Comparison of ENCODE assay signal across 8 cellular contexts in the genomic region with DNA sequence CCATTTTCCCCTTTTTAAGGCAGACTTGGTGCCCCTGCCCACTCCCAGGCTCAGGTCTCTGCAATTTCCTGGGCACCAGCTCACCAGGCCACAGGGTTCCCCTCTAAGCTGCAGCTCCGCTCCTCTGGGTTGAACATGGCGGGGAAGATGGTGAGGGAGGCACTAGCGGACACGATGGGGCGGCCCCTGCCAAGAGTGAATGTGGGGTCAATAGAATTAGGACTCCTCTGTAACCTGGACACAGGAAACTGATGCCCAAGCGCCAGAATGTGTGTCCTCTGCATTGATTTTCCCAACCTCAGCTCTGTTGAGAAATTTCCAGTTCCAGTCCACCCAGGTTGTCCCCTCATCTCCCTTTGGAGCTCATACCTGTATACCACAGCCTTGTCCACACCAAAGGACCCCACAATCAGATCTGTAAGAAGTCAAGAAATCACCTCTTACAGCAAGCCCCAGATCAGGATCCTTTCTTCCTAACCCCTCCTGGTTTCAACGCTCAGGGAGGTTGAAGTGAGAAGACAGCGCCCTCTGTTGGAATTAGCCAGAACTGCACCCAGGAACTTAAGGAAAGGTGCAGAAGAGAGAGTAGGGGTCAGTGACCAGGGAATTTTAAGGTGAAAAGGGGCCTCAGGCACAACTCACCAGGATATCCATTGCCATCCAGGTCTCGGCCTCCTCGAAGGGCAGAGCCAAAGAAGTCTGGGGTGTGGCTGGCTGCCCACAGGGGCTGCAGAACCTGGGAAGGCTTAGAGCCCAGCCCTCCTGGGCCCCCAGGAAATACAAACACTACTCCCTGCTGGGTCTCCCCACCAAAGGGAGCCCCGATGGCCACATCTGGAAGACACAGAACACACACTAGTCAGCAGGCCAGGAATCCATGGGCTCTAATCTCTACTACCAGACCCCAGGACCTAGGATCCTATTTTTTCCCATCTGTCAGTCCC. TPM values are rescaled to one million over a fixed set of nuclear protein-coding genes. Genes with fewer than 3 reads are reported as not detected.
A peak's percentile ranks its signal among the peaks of the same experiment; 100 is the strongest.
DNase-seq lines count a peak whose midpoint lies in the region; ATAC-seq and TF ChIP-seq lines count a peak whose summit lies in the region.

No MANE protein-coding gene starts in this region.

- POLR2A ChIA-PET in AG04449 (lab: Yijun Ruan, JAX): interaction anchor here (0.6 kb wide), 1 partner anchor 11 kb away, joined by 3 read pairs; no protein-coding TSS in a partner anchor

- H3K4me3 ChIP-seq in AG04449 (ENCODE audit: low read depth, low read length): no peak overlapping the region

- CTCF ChIA-PET in AG04449 (lab: Yijun Ruan, JAX): interaction anchor here (0.6 to 12.3 kb wide), 15 partner anchors 8 to 380 kb away, joined by 3 to 940 read pairs (median 4); partner anchors contain the start of genes ITGA5 and ZNF385A

- TF ChIP-seq CTCF in AG04449 (IDR thresholded peaks at IDR 0.05; ENCODE audit: insufficient read depth, low read length, missing control alignments): peak; percentile 76
- peak; percentile 96 for TF ChIP-seq CTCF in GM12872 (IDR thresholded peaks at IDR 0.05; ENCODE audit: insufficient read depth, low read depth, low read length)
- peak; percentile 79 for TF ChIP-seq CTCF in foreskin keratinocyte (conservative IDR thresholded peaks at IDR 0.05)

- H3K27me3 ChIP-seq in foreskin keratinocyte: no peaks in the 10 kb centered on the region

- no peaks in the 10 kb centered on the region for H3K4me1 ChIP-seq in foreskin keratinocyte

- no peak for ATAC-seq in foreskin keratinocyte
- ATAC-seq in GM19452 (IDR thresholded peaks at IDR 0.05; ENCODE audit: unreplicated experiment): no peak
- ATAC-seq in HG03196 (IDR thresholded peaks at IDR 0.05; ENCODE audit: unreplicated experiment): no peak

- no peak overlapping the region for H3K27ac ChIP-seq in foreskin keratinocyte

- DNase-seq in AG04449 (ENCODE audit: low read depth, low spot score): no peak
- peak; percentile 20 for DNase-seq in NOMO-1 treated with dmso at 0.1 percent for 144 hours (lab: John Stamatoyannopoulos, UW; ENCODE audit: unreplicated experiment)
- DNase-seq in activated T-helper 1 cell treated with anti-CD3 and anti-CD28 coated beads, Interleukin-2, amount 50 U/mL, for 16 hours (ENCODE audit: low read depth in 1 of 2, low spot score in 1 of 2): peak; percentile 42 to 53
- DNase-seq in foreskin keratinocyte: no peak
- peak; percentile 75 for DNase-seq in retina

RNA-seq across cellular contexts. Expression of gene ITGA5, which starts 14.7 kb away (rescaled TPM):
- total RNA-seq in foreskin keratinocyte: 111 and 175 TPM in 2 replicates
- 77.3 and 104 TPM in 2 replicates for polyA plus RNA-seq in foreskin keratinocyte

RNA-seq across cellular contexts. Expression of gene ZNF385A, which starts 19.8 kb away (rescaled TPM):
- total RNA-seq in foreskin keratinocyte: 29.8 and 31.9 TPM in 2 replicates
- polyA plus RNA-seq in foreskin keratinocyte: 77.1 and 81.3 TPM in 2 replicates

RNA-seq across cellular contexts. Expression of gene GPR84, which starts 40.0 kb away (rescaled TPM):
- 0.07 and 0.10 TPM in 2 replicates for total RNA-seq in foreskin keratinocyte
- 0.07 TPM in 2 replicates for polyA plus RNA-seq in foreskin keratinocyte

Comparison
In these comparisons a context has a peak if more than half of its experiments do, and no peak if none do; other contexts are left out.
1. DNase-seq: peak in NOMO-1 treated with dmso at 0.1 percent for 144 hours (single experiment), activated T-helper 1 cell treated with anti-CD3 and anti-CD28 coated beads, Interleukin-2, amount 50 U/mL, for 16 hours (2 of 2) and retina (single experiment); none in AG04449 (single experiment) and foreskin keratinocyte (0 of 2).
2. Peak in every context shown above with its lines, with median percentiles within 50 percentile points of each other: CTCF ChIP-seq.